Comparison of ENCODE assay signal across 14 cellular contexts in the genomic region with DNA sequence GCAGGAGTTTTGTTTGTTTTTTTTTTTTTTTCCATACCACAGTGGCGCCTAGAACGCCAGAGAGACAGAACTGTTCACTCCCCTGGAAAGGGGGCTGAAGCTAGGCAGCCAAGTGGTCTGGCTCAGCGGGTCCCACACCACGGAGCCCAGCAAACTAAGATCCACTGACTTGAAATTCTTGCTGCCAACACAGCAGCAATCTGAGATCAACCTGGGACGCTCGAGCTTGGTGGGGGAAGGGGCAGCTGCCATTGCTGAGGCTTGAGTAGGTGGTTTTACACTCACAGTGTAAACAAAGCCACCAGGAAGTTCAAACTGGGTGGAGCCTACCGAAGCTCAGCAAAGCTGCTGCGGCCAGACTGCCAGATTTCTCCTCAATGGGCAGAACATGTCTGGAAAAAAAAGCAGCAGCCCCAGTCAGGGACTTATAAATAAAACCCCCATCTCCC. TPM values are rescaled to one million over a fixed set of nuclear protein-coding genes. Genes with fewer than 3 reads are reported as not detected.
DNase-seq lines count a peak whose midpoint lies in the region; ATAC-seq and TF ChIP-seq lines count a peak whose summit lies in the region.
"Had no signal": no experiment of that assay in that cellular context is flagged by ENCODE, and none has a peak within 500 bp of the region (broad histone marks: within the 10 kb centered on the region; RNA-seq: fewer than 3 reads in every experiment).

No MANE protein-coding gene starts in this region.

- no peak for TF ChIP-seq EP300 in gastroesophageal sphincter (IDR thresholded peaks at IDR 0.05)

- H3K9me3 ChIP-seq in colonic mucosa (no peaks in the 10 kb centered on the region), gastroesophageal sphincter (no peaks in the 10 kb centered on the region), heart left ventricle (peaks cover 0 to 17% (median 0%) of the 10 kb centered on the region in 12 donors)
- H3K9me3 ChIP-seq: MG63, sigmoid colon, thoracic aorta had no signal

- no peak overlapping the region for H3K27ac ChIP-seq in colonic mucosa
- H3K27ac ChIP-seq in gastroesophageal sphincter, result no peak overlapping the region
- H3K27ac ChIP-seq in heart left ventricle, result no peak overlapping the region
- H3K27ac ChIP-seq: cardiac muscle cell, sigmoid colon, thoracic aorta had no signal

- TF ChIP-seq CTCF in WTC11 (IDR thresholded peaks at IDR 0.05), result no peak
- TF ChIP-seq CTCF in colonic mucosa (IDR thresholded peaks at IDR 0.05), result no peak
- TF ChIP-seq CTCF in gastroesophageal sphincter (IDR thresholded peaks at IDR 0.05), result no peak
- TF ChIP-seq CTCF in heart left ventricle (IDR thresholded peaks at IDR 0.05), result no peak

- H3K27me3 ChIP-seq in colonic mucosa (no peaks in the 10 kb centered on the region), gastroesophageal sphincter (no peaks in the 10 kb centered on the region), heart left ventricle (no peaks in the 10 kb centered on the region)
- H3K27me3 ChIP-seq: cardiac muscle cell, MG63, sigmoid colon had no signal

- H3K36me3 ChIP-seq in colonic mucosa (no peaks in the 10 kb centered on the region), gastroesophageal sphincter (peaks cover 2 to 41% of the 10 kb centered on the region in 2 donors), heart left ventricle (peaks cover 0 to 35% (median 20%) of the 10 kb centered on the region in 9 donors)
- H3K36me3 ChIP-seq: cardiac muscle cell had no signal

- H3K4me1 ChIP-seq in colonic mucosa (no peaks in the 10 kb centered on the region), gastroesophageal sphincter (no peaks in the 10 kb centered on the region), heart left ventricle (no peaks in the 10 kb centered on the region)
- H3K4me1 ChIP-seq: sigmoid colon had no signal

- POLR2A ChIA-PET in WTC11 (lab: Charles Lee), result interaction anchor here (0.5 kb wide), 1 partner anchor 12 kb away, joined by 3 read pairs; no protein-coding TSS in a partner anchor

- DNase-seq in activated T-cell treated with anti-CD3 and anti-CD28 coated beads, Interleukin-2, amount 50 U/mL, for 1 hour, result peak; percentile 23
- no peak for DNase-seq in activated T-cell treated with anti-CD3 and anti-CD28 coated beads, Interleukin-2, amount 50 U/mL, for 48 hours
- DNase-seq in WTC11 (ENCODE audit: low spot score) (peak; percentile 16), colonic mucosa (peak; percentile 26), heart left ventricle (no peak)
- peak; percentile 4 to 8 for DNase-seq in stimulated activated CD8-positive, alpha-beta memory T cell treated with anti-CD3 and anti-CD28 coated beads, Interleukin-2, amount 100 ng/mL, for 1 hour (ENCODE audit: low read depth in 2 of 2)
- DNase-seq: MG63, NCI-H2081, sigmoid colon had no signal

- H3K9me3 Mint-ChIP-seq in WTC11, result peaks cover 42% of the 10 kb centered on the region

- H3K9ac ChIP-seq in colonic mucosa (ENCODE audit: low read depth in 2 of 2, low read length in 2 of 2), result no peak overlapping the region

- peaks cover 45% of the 10 kb centered on the region for H3K36me3 Mint-ChIP-seq in WTC11

- 83% methylated on average over 1 of the region's 8 CpGs; no CpG with 5 or more reads in 1 of the 2 donors for WGBS in gastroesophageal sphincter (ENCODE audit: low coverage in 1 of 2), 2 donors
- 81 to 95% (median 90%) methylated on average over 8 of the region's 8 CpGs for WGBS in heart left ventricle, 4 donors

- CTCF ChIA-PET in WTC11 (lab: Charles Lee), result no interaction called here

- intact Hi-C loops in colonic mucosa (cut with DNase I) (no loop called here), heart left ventricle (cut with DNase I) (no loop called here)

- no peak for ATAC-seq in WTC11
- ATAC-seq in gastroesophageal sphincter, result no peak
- no peak for ATAC-seq in heart left ventricle
- no peak for ATAC-seq in HG03521 (IDR thresholded peaks at IDR 0.05; ENCODE audit: unreplicated experiment)

- no peak overlapping the region for H3K27ac Mint-ChIP-seq in WTC11

- H3K27me3 Mint-ChIP-seq in WTC11 (ENCODE audit: low read depth), result no peaks in the 10 kb centered on the region; the same call in 1 of the 2 replicates

- no peak overlapping the region for H3K4me3 Mint-ChIP-seq in WTC11

- no peaks in the 10 kb centered on the region for H3K4me1 Mint-ChIP-seq in WTC11

- TF ChIP-seq POLR2A in gastroesophageal sphincter (IDR thresholded peaks at IDR 0.05) (no peak), heart left ventricle (IDR thresholded peaks at IDR 0.05) (no peak)

- H3K4me3 ChIP-seq in colonic mucosa, result no peak overlapping the region
- no peak overlapping the region for H3K4me3 ChIP-seq in gastroesophageal sphincter
- no peak overlapping the region for H3K4me3 ChIP-seq in heart left ventricle
- H3K4me3 ChIP-seq: cardiac muscle cell, MG63, sigmoid colon, thoracic aorta had no signal

TF ChIP-seq in WTC11, 78 proteins besides CTCF, POLR2A, EP300 and RAD21 (continues in another document):
- TF ChIP-seq, protein P1, sequence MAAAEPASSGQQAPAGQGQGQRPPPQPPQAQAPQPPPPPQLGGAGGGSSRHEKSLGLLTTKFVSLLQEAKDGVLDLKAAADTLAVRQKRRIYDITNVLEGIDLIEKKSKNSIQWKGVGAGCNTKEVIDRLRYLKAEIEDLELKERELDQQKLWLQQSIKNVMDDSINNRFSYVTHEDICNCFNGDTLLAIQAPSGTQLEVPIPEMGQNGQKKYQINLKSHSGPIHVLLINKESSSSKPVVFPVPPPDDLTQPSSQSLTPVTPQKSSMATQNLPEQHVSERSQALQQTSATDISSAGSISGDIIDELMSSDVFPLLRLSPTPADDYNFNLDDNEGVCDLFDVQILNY (CRISPR knock-in tag; IDR thresholded peaks at IDR 0.05), result no peak
- TF ChIP-seq ZBTB21 (CRISPR knock-in tag; IDR thresholded peaks at IDR 0.05; ENCODE audit: borderline replicate concordance), result no peak
- TF ChIP-seq, protein P2, sequence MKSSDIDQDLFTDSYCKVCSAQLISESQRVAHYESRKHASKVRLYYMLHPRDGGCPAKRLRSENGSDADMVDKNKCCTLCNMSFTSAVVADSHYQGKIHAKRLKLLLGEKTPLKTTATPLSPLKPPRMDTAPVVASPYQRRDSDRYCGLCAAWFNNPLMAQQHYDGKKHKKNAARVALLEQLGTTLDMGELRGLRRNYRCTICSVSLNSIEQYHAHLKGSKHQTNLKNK (CRISPR knock-in tag; IDR thresholded peaks at IDR 0.05), result no peak
- no peak for TF ChIP-seq SP1 (CRISPR knock-in tag; conservative IDR thresholded peaks at IDR 0.05)
- TF ChIP-seq OVOL2 (CRISPR knock-in tag; IDR thresholded peaks at IDR 0.05; ENCODE audit: borderline replicate concordance), result no peak
- no peak for TF ChIP-seq ZNF219 (CRISPR knock-in tag; IDR thresholded peaks at IDR 0.05; ENCODE audit: borderline replicate concordance)
- TF ChIP-seq, protein P3, sequence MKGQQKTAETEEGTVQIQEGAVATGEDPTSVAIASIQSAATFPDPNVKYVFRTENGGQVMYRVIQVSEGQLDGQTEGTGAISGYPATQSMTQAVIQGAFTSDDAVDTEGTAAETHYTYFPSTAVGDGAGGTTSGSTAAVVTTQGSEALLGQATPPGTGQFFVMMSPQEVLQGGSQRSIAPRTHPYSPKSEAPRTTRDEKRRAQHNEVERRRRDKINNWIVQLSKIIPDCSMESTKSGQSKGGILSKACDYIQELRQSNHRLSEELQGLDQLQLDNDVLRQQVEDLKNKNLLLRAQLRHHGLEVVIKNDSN (CRISPR knock-in tag; IDR thresholded peaks at IDR 0.05), result no peak
- TF ChIP-seq FOXP1 (CRISPR knock-in tag; IDR thresholded peaks at IDR 0.05; ENCODE audit: borderline replicate concordance), result no peak
- TF ChIP-seq, protein P4, sequence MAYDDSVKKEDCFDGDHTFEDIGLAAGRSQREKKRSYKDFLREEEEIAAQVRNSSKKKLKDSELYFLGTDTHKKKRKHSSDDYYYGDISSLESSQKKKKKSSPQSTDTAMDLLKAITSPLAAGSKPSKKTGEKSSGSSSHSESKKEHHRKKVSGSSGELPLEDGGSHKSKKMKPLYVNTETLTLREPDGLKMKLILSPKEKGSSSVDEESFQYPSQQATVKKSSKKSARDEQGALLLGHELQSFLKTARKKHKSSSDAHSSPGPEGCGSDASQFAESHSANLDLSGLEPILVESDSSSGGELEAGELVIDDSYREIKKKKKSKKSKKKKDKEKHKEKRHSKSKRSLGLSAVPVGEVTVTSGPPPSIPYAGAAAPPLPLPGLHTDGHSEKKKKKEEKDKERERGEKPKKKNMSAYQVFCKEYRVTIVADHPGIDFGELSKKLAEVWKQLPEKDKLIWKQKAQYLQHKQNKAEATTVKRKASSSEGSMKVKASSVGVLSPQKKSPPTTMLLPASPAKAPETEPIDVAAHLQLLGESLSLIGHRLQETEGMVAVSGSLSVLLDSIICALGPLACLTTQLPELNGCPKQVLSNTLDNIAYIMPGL (CRISPR knock-in tag; IDR thresholded peaks at IDR 0.05), result no peak

RNA-seq across cellular contexts. Expression of a gene that starts 29.8 kb away (rescaled TPM):
- total RNA-seq in WTC11 (2021), result 16.8 to 19.7 TPM (median 17.7 TPM) in 3 replicates
- 10 to 100 TPM; 20.7 to 26.0 TPM for total RNA-seq in colonic mucosa
- 10 to 100 TPM; 11.4 to 26.5 (median 19.9) TPM for total RNA-seq in gastroesophageal sphincter
- 1 to 10 TPM; 1.3 to 8.7 (median 5.0) TPM for total RNA-seq in heart left ventricle
- polyA plus RNA-seq in heart left ventricle, result 1 to 10 TPM; 1.4 to 3.1 TPM

RNA-seq across cellular contexts. Expression of a gene that starts 43.9 kb away (rescaled TPM):
- 0.90 to 1.0 TPM (median 0.94 TPM) in 3 replicates for total RNA-seq in WTC11 (2021)
- 1 to 10 TPM; 5.4 to 8.5 TPM for total RNA-seq in colonic mucosa
- 1 to 10 TPM; 3.2 to 8.6 (median 3.8) TPM for total RNA-seq in gastroesophageal sphincter
- 1 to 10 TPM in 7 of 9 donors, under 1 TPM in 2; 0.63 to 2.6 (median 1.4) TPM for total RNA-seq in heart left ventricle
- polyA plus RNA-seq in heart left ventricle, result 1 to 10 TPM; 1.2 to 1.9 TPM

RNA-seq across cellular contexts. Expression of a gene that starts 47.2 kb away (rescaled TPM):
- total RNA-seq in WTC11 (2021) (0.21 to 0.23 TPM (median 0.22 TPM) in 3 replicates), colonic mucosa (10 to 100 TPM; 35.9 to 42.1 TPM), gastroesophageal sphincter (under 1 TPM; 0.15 to 0.99 (median 0.86) TPM), heart left ventricle (1 to 10 TPM in 5 of 9 donors, under 1 TPM in 4; 0.28 to 2.6 (median 1.3) TPM)
- under 1 TPM; 0.30 to 0.38 TPM for polyA plus RNA-seq in heart left ventricle
- total RNA-seq: cardiac muscle cell, epithelial cell of proximal tubule had no signal

Comparison
In these comparisons a context has a peak if more than half of its experiments do, and no peak if none do; other contexts are left out.
1. DNase-seq: peak in activated T-cell treated with anti-CD3 and anti-CD28 coated beads, Interleukin-2, amount 50 U/mL, for 1 hour (single experiment), WTC11 (single experiment), colonic mucosa (single experiment) and stimulated activated CD8-positive, alpha-beta memory T cell treated with anti-CD3 and anti-CD28 coated beads, Interleukin-2, amount 100 ng/mL, for 1 hour (2 of 2); none in activated T-cell treated with anti-CD3 and anti-CD28 coated beads, Interleukin-2, amount 50 U/mL, for 48 hours (0 of 2) and heart left ventricle (0 of 5).
2. RNA of a gene that starts 47.2 kb away (total RNA-seq): 35.9 to 42.1 TPM in colonic mucosa; 0.28 to 2.6 TPM in heart left ventricle, 0.15 to 0.99 TPM in gastroesophageal sphincter and 0.21 to 0.23 TPM in WTC11; every median in the first group is over 10 times any median in the second.